17 cellular contexts compared by ENCODE assay signal in the genomic region with DNA sequence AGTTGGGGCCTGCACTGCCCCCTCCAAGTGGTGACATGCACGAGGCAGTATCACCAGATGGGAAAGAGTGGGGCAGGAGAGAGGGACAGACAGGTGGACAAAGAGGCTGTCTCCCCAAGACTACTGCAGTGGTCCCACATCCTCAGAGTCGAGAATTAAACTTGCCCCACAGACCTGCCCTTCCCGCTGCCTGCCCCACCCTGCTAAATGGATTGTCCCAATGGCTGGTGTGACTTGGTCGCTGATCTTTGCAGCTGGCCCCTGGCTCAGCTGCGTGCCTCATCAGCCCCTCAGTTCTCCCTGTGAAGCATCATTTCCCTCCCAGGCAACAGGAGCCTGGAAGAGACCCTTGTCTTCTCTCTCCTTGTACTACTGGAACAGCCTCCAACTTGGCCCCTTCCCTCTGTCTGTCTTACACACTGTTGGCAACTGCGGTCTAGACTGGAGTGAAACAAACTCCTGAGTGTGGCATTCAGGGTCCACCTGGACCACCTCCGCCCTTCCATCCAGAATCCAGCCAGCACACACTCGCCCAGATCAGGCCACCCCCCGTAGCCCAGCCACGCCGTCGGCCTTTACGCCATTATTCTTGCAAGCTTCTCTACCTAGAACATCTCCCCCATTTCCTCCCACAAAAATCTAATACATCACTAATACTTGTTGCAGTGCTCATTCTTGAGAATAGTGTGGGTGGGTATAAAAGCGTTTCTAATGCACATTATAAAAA.
DNase-seq lines count a peak whose midpoint lies in the region; ATAC-seq and TF ChIP-seq lines count a peak whose summit lies in the region.
"Had no signal": no experiment of that assay in that cellular context is flagged by ENCODE, and none has a peak within 500 bp of the region (broad histone marks: within the 10 kb centered on the region; RNA-seq: fewer than 3 reads in every experiment).

No MANE protein-coding gene starts in this region.

- TF ChIP-seq CTCF in CD4-positive, alpha-beta T cell (IDR thresholded peaks at IDR 0.05): no peak

- H3K4me1 Mint-ChIP-seq in CD4-positive, alpha-beta T cell (ENCODE audit: low read depth): peaks cover 30% of the 10 kb centered on the region
- peaks cover 9% of the 10 kb centered on the region for H3K4me1 Mint-ChIP-seq in activated naive CD8-positive, alpha-beta T cell treated with anti-CD3 and anti-CD28 coated beads, Interleukin-2, amount 10 ng/mL, durations not matched to agents 7 days and 5 days
- peaks cover 37 to 47% of the 10 kb centered on the region in 2 donors for H3K4me1 Mint-ChIP-seq in natural killer cell treated with Interleukin-12 subunit alpha and Interleukin-12 subunit beta and Interleukin-15 and Interleukin-18, amount 100 ng/mL, for 72 hours (ENCODE audit: low read depth in 2 of 2)
- H3K4me1 Mint-ChIP-seq: endodermal cell had no signal

- no peaks in the 10 kb centered on the region for H3K27me3 Mint-ChIP-seq in CD4-positive, alpha-beta T cell
- no peaks in the 10 kb centered on the region for H3K27me3 Mint-ChIP-seq in activated naive CD8-positive, alpha-beta T cell treated with anti-CD3 and anti-CD28 coated beads, Interleukin-2, amount 10 ng/mL, durations not matched to agents 7 days and 5 days
- H3K27me3 Mint-ChIP-seq in natural killer cell treated with Interleukin-12 subunit alpha and Interleukin-12 subunit beta and Interleukin-15 and Interleukin-18, amount 100 ng/mL, for 72 hours: no peaks in the 10 kb centered on the region

- CTCF ChIA-PET in CD4-positive, alpha-beta T cell (lab: Charles Lee): no interaction called here

- no peaks in the 10 kb centered on the region for H3K9me3 Mint-ChIP-seq in CD4-positive, alpha-beta T cell
- H3K9me3 Mint-ChIP-seq in activated naive CD8-positive, alpha-beta T cell treated with anti-CD3 and anti-CD28 coated beads, Interleukin-2, amount 10 ng/mL, durations not matched to agents 7 days and 5 days: no peaks in the 10 kb centered on the region
- no peaks in the 10 kb centered on the region for H3K9me3 Mint-ChIP-seq in natural killer cell treated with Interleukin-12 subunit alpha and Interleukin-12 subunit beta and Interleukin-15 and Interleukin-18, amount 100 ng/mL, for 72 hours
- H3K9me3 Mint-ChIP-seq: endodermal cell had no signal

- intact Hi-C loops in CD4-positive, alpha-beta T cell (cut with DNase I, micrococcal nuclease): no loop called here

- ATAC-seq in CD4-positive, alpha-beta T cell (ENCODE audit: poor library complexity): no peak
- no peak for ATAC-seq in GM18505 (IDR thresholded peaks at IDR 0.05; ENCODE audit: unreplicated experiment)
- no peak for ATAC-seq in activated naive CD8-positive, alpha-beta T cell treated with anti-CD3 and anti-CD28 coated beads, Interleukin-2, amount 10 ng/mL, durations not matched to agents 7 days and 5 days (ENCODE audit: low read depth)
- ATAC-seq in natural killer cell treated with Interleukin-12 subunit alpha and Interleukin-12 subunit beta and Interleukin-15 and Interleukin-18, amount 100 ng/mL, for 72 hours: no peak
- no peak for ATAC-seq in GM18511 (IDR thresholded peaks at IDR 0.05; ENCODE audit: unreplicated experiment)
- ATAC-seq: sciatic nerve had no signal

- H3K27me3 ChIP-seq in CD4-positive, alpha-beta T cell (ENCODE audit: control insufficient read depth, insufficient read depth, low read length): no peaks in the 10 kb centered on the region

- H3K27ac ChIP-seq in CD4-positive, alpha-beta T cell (ENCODE audit: low read depth, low read length): no peak overlapping the region
- H3K27ac ChIP-seq: parathyroid adenoma, thoracic aorta had no signal

- POLR2A ChIA-PET in CD4-positive, alpha-beta T cell (lab: Charles Lee): interaction anchor here (1.1 kb wide), 1 partner anchor 22 kb away, joined by 3 read pairs; no protein-coding TSS in a partner anchor
- POLR2A ChIA-PET in activated naive CD8-positive, alpha-beta T cell treated with anti-CD3 and anti-CD28 coated beads, Interleukin-2, amount 10 ng/mL, durations not matched to agents 7 days and 5 days (lab: Charles Lee): no interaction called here

- no peak for DNase-seq in CD4-positive, alpha-beta T cell
- DNase-seq in activated naive CD8-positive, alpha-beta T cell treated with anti-CD3 and anti-CD28 coated beads, Interleukin-2, amount 10 ng/mL, durations not matched to agents 7 days and 5 days: no peak
- DNase-seq in natural killer cell treated with Interleukin-12 subunit alpha and Interleukin-12 subunit beta and Interleukin-15 and Interleukin-18, amount 100 ng/mL, for 72 hours (ENCODE audit: low spot score): no peak
- no peak for DNase-seq in GF-D8 (lab: John Stamatoyannopoulos, UW)
- DNase-seq in NK-92 treated with Interleukin-12 subunit alpha and Interleukin-12 subunit beta, amount 100 ng/mL, for 24 hours (lab: John Stamatoyannopoulos, UW): no peak
- DNase-seq: COR-L47, endodermal cell, HCEC 1CT, KG1, NCI-H1694 treated with DMSO at 0.1 percent for 48 hours, OCI-M1, Right ventricle myocardium superior had no signal

- H3K27ac Mint-ChIP-seq in CD4-positive, alpha-beta T cell: peak overlapping the region; percentile 73
- H3K27ac Mint-ChIP-seq in activated naive CD8-positive, alpha-beta T cell treated with anti-CD3 and anti-CD28 coated beads, Interleukin-2, amount 10 ng/mL, durations not matched to agents 7 days and 5 days: peak overlapping the region; percentile 26
- peak overlapping the region; percentile 73 to 87 for H3K27ac Mint-ChIP-seq in natural killer cell treated with Interleukin-12 subunit alpha and Interleukin-12 subunit beta and Interleukin-15 and Interleukin-18, amount 100 ng/mL, for 72 hours
- H3K27ac Mint-ChIP-seq: endodermal cell had no signal

- TF ChIP-seq POLR2A in GM18505 (IDR thresholded peaks at IDR 0.05; ENCODE audit: borderline replicate concordance, extremely low read depth, insufficient read depth, insufficient read length): peak; percentile 34

- H3K36me3 Mint-ChIP-seq in CD4-positive, alpha-beta T cell (ENCODE audit: low read depth): no peaks in the 10 kb centered on the region
- H3K36me3 Mint-ChIP-seq in activated naive CD8-positive, alpha-beta T cell treated with anti-CD3 and anti-CD28 coated beads, Interleukin-2, amount 10 ng/mL, durations not matched to agents 7 days and 5 days: peaks cover 54% of the 10 kb centered on the region
- H3K36me3 Mint-ChIP-seq in natural killer cell treated with Interleukin-12 subunit alpha and Interleukin-12 subunit beta and Interleukin-15 and Interleukin-18, amount 100 ng/mL, for 72 hours: peaks cover 56% of the 10 kb centered on the region

- no peak overlapping the region for H3K4me3 Mint-ChIP-seq in CD4-positive, alpha-beta T cell
- H3K4me3 Mint-ChIP-seq in activated naive CD8-positive, alpha-beta T cell treated with anti-CD3 and anti-CD28 coated beads, Interleukin-2, amount 10 ng/mL, durations not matched to agents 7 days and 5 days: no peak overlapping the region
- no peak overlapping the region for H3K4me3 Mint-ChIP-seq in natural killer cell treated with Interleukin-12 subunit alpha and Interleukin-12 subunit beta and Interleukin-15 and Interleukin-18, amount 100 ng/mL, for 72 hours
- H3K4me3 Mint-ChIP-seq: endodermal cell had no signal

- no peaks in the 10 kb centered on the region for H3K9me3 ChIP-seq in CD4-positive, alpha-beta T cell (ENCODE audit: control insufficient read depth, low read length)
- H3K9me3 ChIP-seq: thoracic aorta had no signal

Comparison
In these comparisons a context has a peak if more than half of its experiments do, and no peak if none do; other contexts are left out.
1. H3K27ac Mint-ChIP-seq: peak in every context shown above with its lines; median percentile 80 in natural killer cell treated with Interleukin-12 subunit alpha and Interleukin-12 subunit beta and Interleukin-15 and Interleukin-18, amount 100 ng/mL, for 72 hours; 73 in CD4-positive, alpha-beta T cell; 26 in activated naive CD8-positive, alpha-beta T cell treated with anti-CD3 and anti-CD28 coated beads, Interleukin-2, amount 10 ng/mL, durations not matched to agents 7 days and 5 days.